ENCODE assay signal across 8 cellular contexts in the genomic region with DNA sequence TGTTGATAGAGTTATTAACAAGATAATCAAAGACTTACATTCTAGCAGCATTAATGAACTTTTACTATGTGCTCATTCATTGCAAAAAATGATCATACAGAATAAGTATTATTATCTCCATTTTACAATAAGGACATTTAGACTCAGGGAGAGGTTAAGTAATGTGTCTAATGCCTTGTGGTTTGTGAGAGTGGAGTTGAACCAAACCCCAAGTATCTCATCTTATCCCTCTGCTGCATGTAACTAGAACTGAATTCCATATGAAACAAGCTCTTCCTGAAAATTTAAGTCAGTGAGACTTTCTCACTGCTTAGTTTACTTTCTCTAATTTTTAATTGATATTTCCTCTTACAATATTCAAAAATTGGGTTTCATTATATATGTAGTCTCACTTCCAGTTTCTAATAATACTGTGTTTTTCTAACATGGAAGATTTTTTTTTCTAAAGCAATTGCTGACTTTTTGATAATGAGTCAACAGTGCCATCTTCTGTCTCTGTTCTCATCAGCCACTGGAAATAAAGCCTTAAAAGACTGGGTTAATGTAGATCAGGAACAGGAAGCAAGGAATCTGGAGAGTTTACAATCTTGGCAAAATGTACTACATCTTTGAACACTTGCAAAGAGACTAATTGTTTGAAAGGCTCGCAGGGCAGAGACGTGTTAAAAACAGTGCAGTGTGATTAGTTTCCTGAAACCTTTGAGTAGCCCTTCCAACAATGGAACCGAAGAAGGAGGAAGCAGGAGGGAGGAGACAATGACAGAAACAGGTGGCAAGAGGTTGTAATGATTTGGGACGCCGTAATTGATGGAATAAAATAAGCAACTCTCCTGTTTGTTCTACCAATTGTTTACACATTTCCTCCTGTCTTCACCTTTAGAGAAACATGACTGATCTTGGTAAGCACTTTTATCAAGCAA.
DNase-seq lines count a peak whose midpoint lies in the region; ATAC-seq and TF ChIP-seq lines count a peak whose summit lies in the region.

No MANE protein-coding gene starts in this region.

- H3K4me3 ChIP-seq in heart right ventricle (no peak overlapping the region), astrocyte of the cerebellum (ENCODE audit: low read depth, low read length) (no peak overlapping the region), coronary artery (no peak overlapping the region)

- intact Hi-C loops in heart right ventricle (cut with DNase I) (loop anchor here in 3 of 10 donors (10.0 kb wide), 2 partner anchors 145 to 1185 kb away; no protein-coding TSS in a partner anchor), left ventricle myocardium superior (cut with micrococcal nuclease) (no loop called here), sciatic nerve (cut with DNase I) (no loop called here)

- H3K27ac ChIP-seq in heart right ventricle (no peak overlapping the region), coronary artery (no peak overlapping the region)

- WGBS in heart right ventricle, 2 donors = 13 to 14% methylated on average over 5 of the region's 5 CpGs

- no peaks in the 10 kb centered on the region for H3K27me3 ChIP-seq in heart right ventricle

- DNase-seq in heart right ventricle = no peak
- DNase-seq in left ventricle myocardium superior = no peak
- DNase-seq in NCI-H146 (lab: John Stamatoyannopoulos, UW) = peak; percentile 67
- peak; percentile 57 for DNase-seq in astrocyte of the cerebellum (ENCODE audit: low read depth)
- DNase-seq in sciatic nerve (ENCODE audit: low spot score) = no peak
- DNase-seq in coronary artery (ENCODE audit: low spot score) = no peak
- DNase-seq in NK-92 treated with Interleukin-12 subunit alpha and Interleukin-12 subunit beta, amount 100 ng/mL, for 24 hours (lab: John Stamatoyannopoulos, UW) = no peak

- peak in 7 of 9 donors; percentile 27 to 61 (median 36) for TF ChIP-seq CTCF in heart right ventricle (IDR thresholded peaks at IDR 0.05)
- TF ChIP-seq CTCF in astrocyte of the cerebellum (IDR thresholded peaks at IDR 0.05; ENCODE audit: low read depth, low read length, missing control alignments) = peak; percentile 38
- no peak for TF ChIP-seq CTCF in coronary artery (IDR thresholded peaks at IDR 0.05)

- ATAC-seq in heart right ventricle (peak in 2 of 8 donors; percentile 29 to 33), left ventricle myocardium superior (no peak), HG02981 (IDR thresholded peaks at IDR 0.05; ENCODE audit: unreplicated experiment) (peak; percentile 82), sciatic nerve (peak; percentile 49)

- H3K36me3 ChIP-seq in heart right ventricle = no peaks in the 10 kb centered on the region

- in situ Hi-C loops in astrocyte of the cerebellum (cut with HindIII; ENCODE audit: low sequenced_read_pairs) = loop anchor here (5.0 kb wide), 1 partner anchor 38 kb away; no protein-coding TSS in a partner anchor

- peaks cover 0 to 6% (median 0%) of the 10 kb centered on the region in 9 donors for H3K4me1 ChIP-seq in heart right ventricle

- no peaks in the 10 kb centered on the region for H3K9me3 ChIP-seq in heart right ventricle

Comparison
In these comparisons a context has a peak if more than half of its experiments do, and no peak if none do; other contexts are left out.
1. DNase-seq: peak in NCI-H146 (single experiment) and astrocyte of the cerebellum (single experiment); none in heart right ventricle (0 of 2), left ventricle myocardium superior (single experiment), sciatic nerve (single experiment), coronary artery (single experiment) and NK-92 treated with Interleukin-12 subunit alpha and Interleukin-12 subunit beta, amount 100 ng/mL, for 24 hours (single experiment).